In genomic region chr1:155982106-155982505, GRCh38 we compare ENCODE assay signal across 11 cellular contexts. TPM values are rescaled to one million over a fixed set of nuclear protein-coding genes. Genes with fewer than 3 reads are reported as not detected.
DNase-seq lines count a peak whose midpoint lies in the region; ATAC-seq and TF ChIP-seq lines count a peak whose summit lies in the region.
"Had no signal": no experiment of that assay in that cellular context is flagged by ENCODE, and none has a peak within 500 bp of the region (broad histone marks: within the 10 kb centered on the region; RNA-seq: fewer than 3 reads in every experiment).

No MANE protein-coding gene starts in this region.

- H2AFZ ChIP-seq in Loucy (ENCODE audit: low read length): no peak overlapping the region

- peak overlapping the region; percentile 99 for H3K9ac ChIP-seq in Loucy (ENCODE audit: low read depth, low read length, poor library complexity, severe bottlenecking)

- H3K4me3 ChIP-seq in BJ (ENCODE audit: low read depth, low read length) (peak overlapping the region; percentile 80), Loucy (ENCODE audit: low read length, poor library complexity, severe bottlenecking) (no peak overlapping the region)
- H3K4me3 ChIP-seq: testis had no signal

- H3K36me3 Mint-ChIP-seq in central memory CD8-positive, alpha-beta T cell (ENCODE audit: insufficient read depth): peaks cover 8% of the 10 kb centered on the region
- no peaks in the 10 kb centered on the region for H3K36me3 Mint-ChIP-seq in neural crest cell (ENCODE audit: low read depth)

- no peak for TF ChIP-seq CTCF in BJ (IDR thresholded peaks at IDR 0.05; ENCODE audit: insufficient read depth, low read depth, low read length)
- TF ChIP-seq CTCF in Loucy (conservative IDR thresholded peaks at IDR 0.05; ENCODE audit: low read length): no peak
- no peak for TF ChIP-seq CTCF in neural crest cell (conservative IDR thresholded peaks at IDR 0.05)

- no peaks in the 10 kb centered on the region for H3K9me2 ChIP-seq in Loucy (replicated peaks; ENCODE audit: low read depth, low read length)

- peaks cover 41% of the 10 kb centered on the region for H3K79me2 ChIP-seq in Loucy (ENCODE audit: insufficient read depth, low read length)

- H3K27ac Mint-ChIP-seq in central memory CD8-positive, alpha-beta T cell (ENCODE audit: low read depth): peak overlapping the region; percentile 90
- peak overlapping the region; percentile 43 for H3K27ac Mint-ChIP-seq in neural crest cell (ENCODE audit: unreplicated experiment)

- H3F3A ChIP-seq in Loucy (ENCODE audit: low read depth): no peaks in the 10 kb centered on the region

- H3K27me3 Mint-ChIP-seq in central memory CD8-positive, alpha-beta T cell: no peaks in the 10 kb centered on the region
- no peaks in the 10 kb centered on the region for H3K27me3 Mint-ChIP-seq in neural crest cell (ENCODE audit: low read depth)

- peaks cover 60% of the 10 kb centered on the region for H3K4me1 Mint-ChIP-seq in central memory CD8-positive, alpha-beta T cell
- H3K4me1 Mint-ChIP-seq in neural crest cell: peaks cover 59% of the 10 kb centered on the region

- H3K27me3 ChIP-seq in BJ (ENCODE audit: control insufficient read depth, insufficient read depth, low read length) (no peaks in the 10 kb centered on the region), Loucy (ENCODE audit: insufficient read depth, low read length, poor library complexity, severe bottlenecking) (peaks cover 12% of the 10 kb centered on the region)
- H3K27me3 ChIP-seq: testis had no signal

- POLR2A ChIA-PET in BJ (lab: Charles Lee): no interaction called here

- H3K36me3 ChIP-seq in BJ (ENCODE audit: control insufficient read depth, insufficient read depth, low read length) (peaks cover 1% of the 10 kb centered on the region), Loucy (ENCODE audit: insufficient read depth, low read length) (no peaks in the 10 kb centered on the region)

- CTCF ChIA-PET in BJ (lab: Yijun Ruan, JAX): interaction anchor here (1.0 to 7.5 kb wide), 4 partner anchors 11 to 43 kb away, joined by 3 to 57 read pairs (median 8); no protein-coding TSS in a partner anchor

- H3K4me1 ChIP-seq in Loucy (ENCODE audit: insufficient read depth, low read length, poor library complexity, severe bottlenecking): peaks cover 52% of the 10 kb centered on the region

- peak overlapping the region; percentile 89 for H3K4me2 ChIP-seq in Loucy (ENCODE audit: low read depth, low read length, poor library complexity, severe bottlenecking)

- no peaks in the 10 kb centered on the region for H3K9me3 ChIP-seq in Loucy (ENCODE audit: insufficient read depth, low read depth, low read length)
- H3K9me3 ChIP-seq: testis had no signal

- peak overlapping the region; percentile 90 for H3K4me3 Mint-ChIP-seq in central memory CD8-positive, alpha-beta T cell
- H3K4me3 Mint-ChIP-seq in neural crest cell: peak overlapping the region; percentile 50

- ATAC-seq in central memory CD8-positive, alpha-beta T cell (replicated peaks; ENCODE audit: extremely low read depth, poor library complexity, severe bottlenecking): no peak
- no peak for ATAC-seq in GM18520 (IDR thresholded peaks at IDR 0.05; ENCODE audit: unreplicated experiment)

- DNase-seq in BJ (ENCODE audit: low read depth): no peak
- DNase-seq in central memory CD8-positive, alpha-beta T cell (ENCODE audit: low spot score in 2 of 2): no peak
- no peak for DNase-seq in neural crest cell (ENCODE audit: low read depth, low spot score)
- no peak for DNase-seq in ecto neural progenitor cell (ENCODE audit: low spot score)
- no peak for DNase-seq in activated CD4-positive, alpha-beta T cell treated with anti-CD3 and anti-CD28 coated beads for 1 hour
- no peak for DNase-seq in DMS153 treated with DMSO at 0.1 percent for 48 hours (lab: John Stamatoyannopoulos, UW; ENCODE audit: unreplicated experiment)
- DNase-seq: foreskin melanocyte, NCI-H526 treated with DMSO at 0.1 percent for 48 hours, testis had no signal

- no peaks in the 10 kb centered on the region for H3K9me3 Mint-ChIP-seq in central memory CD8-positive, alpha-beta T cell
- no peaks in the 10 kb centered on the region for H3K9me3 Mint-ChIP-seq in neural crest cell

- no peaks in the 10 kb centered on the region for H4K20me1 ChIP-seq in Loucy (ENCODE audit: insufficient read depth, low read length, poor library complexity, severe bottlenecking)

RNA-seq across cellular contexts. Expression of gene ARHGEF2, which starts 3.8 kb away (rescaled TPM):
- polyA plus RNA-seq in BJ (2011; rRNA removed): 130 and 213 TPM in 2 replicates
- 128 and 154 TPM in 2 replicates for polyA minus RNA-seq in BJ (2011; rRNA and poly(A)+ RNA removed)
- total RNA-seq in neural crest cell: 97.6 and 101 TPM in 2 replicates

RNA-seq across cellular contexts. Expression of gene SSR2, which starts 38.6 kb away (rescaled TPM):
- 891 and 935 TPM in 2 replicates for polyA plus RNA-seq in BJ (2011; rRNA removed)
- 171 and 320 TPM in 2 replicates for polyA minus RNA-seq in BJ (2011; rRNA and poly(A)+ RNA removed)
- total RNA-seq in neural crest cell: 236 and 255 TPM in 2 replicates

RNA-seq across cellular contexts. Expression of gene RXFP4, which starts 40.7 kb away (rescaled TPM):
- polyA plus RNA-seq in BJ (2011; rRNA removed): not detected in 2 replicates
- polyA minus RNA-seq in BJ (2011; rRNA and poly(A)+ RNA removed): 0.41 TPM in 1 of 2 replicates, not detected in the other
- total RNA-seq in neural crest cell: not detected in 2 replicates

RNA-seq across cellular contexts. Expression of gene KHDC4, which starts 47.9 kb away (rescaled TPM):
- 39.0 and 39.8 TPM in 2 replicates for polyA plus RNA-seq in BJ (2011; rRNA removed)
- 25.5 and 39.1 TPM in 2 replicates for polyA minus RNA-seq in BJ (2011; rRNA and poly(A)+ RNA removed)
- total RNA-seq in neural crest cell: 69.9 and 71.2 TPM in 2 replicates
